18 cellular contexts compared by ENCODE assay signal in the genomic region with DNA sequence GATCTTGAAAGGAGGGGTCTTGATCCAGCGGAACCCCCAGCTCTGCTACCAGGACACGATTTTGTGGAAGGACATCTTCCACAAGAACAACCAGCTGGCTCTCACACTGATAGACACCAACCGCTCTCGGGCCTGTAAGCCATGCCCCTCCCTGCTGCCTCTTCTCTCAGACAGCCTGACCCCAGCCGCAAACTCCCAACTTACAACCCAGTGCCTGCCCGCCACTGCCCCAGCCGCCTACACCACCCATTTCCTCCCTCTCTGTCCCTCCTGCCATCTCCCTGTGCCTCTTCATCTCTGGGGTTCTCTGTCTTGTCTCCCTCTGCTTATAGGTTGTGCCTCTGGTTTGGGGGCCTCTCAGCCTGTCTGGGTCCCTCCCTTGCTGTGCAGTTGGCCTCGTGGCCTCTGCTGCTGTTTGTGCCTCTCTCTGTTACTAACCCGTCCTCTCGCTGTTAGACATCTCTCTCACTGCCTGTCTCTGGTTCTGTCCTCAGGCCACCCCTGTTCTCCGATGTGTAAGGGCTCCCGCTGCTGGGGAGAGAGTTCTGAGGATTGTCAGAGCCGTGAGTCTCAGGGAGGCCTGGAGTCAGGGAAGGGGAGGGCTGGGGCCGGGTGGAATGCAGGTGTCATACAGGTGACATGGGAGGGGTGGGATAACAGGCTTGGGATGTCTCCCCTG. TPM values are rescaled to one million over a fixed set of nuclear protein-coding genes. Genes with fewer than 3 reads are reported as not detected.
A peak's percentile ranks its signal among the peaks of the same experiment; 100 is the strongest.
DNase-seq lines count a peak whose midpoint lies in the region; ATAC-seq and TF ChIP-seq lines count a peak whose summit lies in the region.
"Had no signal": no experiment of that assay in that cellular context is flagged by ENCODE, and none has a peak within 500 bp of the region (broad histone marks: within the 10 kb centered on the region; RNA-seq: fewer than 3 reads in every experiment).

No MANE protein-coding gene starts in this region.

- WGBS in H9 (ENCODE audit: extremely low coverage, insufficient read length, low lambda C conversion rate), result no CpG with 5 or more reads among the region's 14 CpGs

- H2BK15ac ChIP-seq in H9 (ENCODE audit: low read depth, low read length), result no peak overlapping the region

- DNase-seq in H9 (no peak), hypothalamus (lab: John Stamatoyannopoulos, UW) (no peak), left ventricle myocardium inferior (no peak), NCI-H526 (lab: John Stamatoyannopoulos, UW) (no peak)
- DNase-seq in effector memory CD8-positive, alpha-beta T cell, result no peak
- no peak for DNase-seq in natural killer cell treated with Interleukin-12 subunit alpha and Interleukin-12 subunit beta and Interleukin-15 and Interleukin-18, amount 100 ng/mL, for 72 hours (ENCODE audit: low spot score)
- no peak for DNase-seq in CD8-positive, alpha-beta T cell
- DNase-seq: CD4-positive, CD25-positive, alpha-beta regulatory T cell; DND-41; GDM1; GOT3; Kasumi-1; NCI-H2029; NCI-H510A; Peyer's patch; SHP77 had no signal

- H3K9me3 ChIP-seq in BLaER1, result no peaks in the 10 kb centered on the region
- no peaks in the 10 kb centered on the region for H3K9me3 ChIP-seq in H9 (ENCODE audit: control insufficient read depth, low read depth, low read length)
- no peaks in the 10 kb centered on the region for H3K9me3 ChIP-seq in CD8-positive, alpha-beta T cell (ENCODE audit: low read length)
- H3K9me3 ChIP-seq in left ventricle myocardium inferior (replicated peaks), result no peaks in the 10 kb centered on the region
- H3K9me3 ChIP-seq: Peyer's patch had no signal

- CTCF ChIA-PET in CD8-positive, alpha-beta T cell (lab: Charles Lee), result interaction anchor here (1.4 to 1.8 kb wide), 2 partner anchors 9 to 37 kb away, joined by 3 to 4 read pairs; no protein-coding TSS in a partner anchor

- no peak overlapping the region for H2BK20ac ChIP-seq in H9 (ENCODE audit: low read depth, low read length, poor library complexity, severe bottlenecking)

- H3K9ac ChIP-seq in BLaER1 (peak overlapping the region; percentile 62), H9 (ENCODE audit: extremely low read depth, insufficient read length, low read length) (no peak overlapping the region)

- POLR2A ChIA-PET in CD8-positive, alpha-beta T cell (lab: Charles Lee), result interaction anchor here (1.0 kb wide), 1 partner anchor 20 kb away, joined by 4 read pairs; no protein-coding TSS in a partner anchor

- H2AK5ac ChIP-seq in H9 (ENCODE audit: insufficient read length, low read length), result no peak overlapping the region

- H4K91ac ChIP-seq in H9 (ENCODE audit: insufficient read length, low read depth, low read length), result no peak overlapping the region

- H2AFZ ChIP-seq in H9 (ENCODE audit: low read length), result no peak overlapping the region

- no peak overlapping the region for H3T11ph ChIP-seq in H9 (ENCODE audit: low read length)

- no peak overlapping the region for H2BK5ac ChIP-seq in H9 (ENCODE audit: insufficient read length, low read length)

- H3K27ac Mint-ChIP-seq in H9, result peak overlapping the region; percentile 11 to 79 (median 56); a peak in 5 of 7 replicates
- H3K27ac Mint-ChIP-seq in effector memory CD8-positive, alpha-beta T cell, result peak overlapping the region; percentile 62 to 88
- peak overlapping the region; percentile 78 to 92 for H3K27ac Mint-ChIP-seq in natural killer cell treated with Interleukin-12 subunit alpha and Interleukin-12 subunit beta and Interleukin-15 and Interleukin-18, amount 100 ng/mL, for 72 hours
- no peak overlapping the region for H3K27ac Mint-ChIP-seq in CD8-positive, alpha-beta T cell
- H3K27ac Mint-ChIP-seq: CD4-positive, CD25-positive, alpha-beta regulatory T cell had no signal

- peaks cover 87% of the 10 kb centered on the region for H3K4me1 ChIP-seq in BLaER1
- H3K4me1 ChIP-seq in H9 (ENCODE audit: insufficient read depth, low read length), result peaks cover 3% of the 10 kb centered on the region; the same call in 1 of the 2 replicates
- H3K4me1 ChIP-seq in CD8-positive, alpha-beta T cell (ENCODE audit: insufficient read depth, low read length), result peaks cover 33% of the 10 kb centered on the region
- H3K4me1 ChIP-seq in left ventricle myocardium inferior, result peaks cover 29% of the 10 kb centered on the region

- H3K18ac ChIP-seq in H9 (ENCODE audit: insufficient read length, low read depth, low read length), result no peak overlapping the region

- H2BK12ac ChIP-seq in H9 (ENCODE audit: insufficient read length, low read depth, low read length), result no peak overlapping the region

- H3K4me3 ChIP-seq in BLaER1 (peak overlapping the region; percentile 32; the same call in 1 of the 2 replicates), left ventricle myocardium inferior (no peak overlapping the region)
- no peak overlapping the region for H3K4me3 ChIP-seq in CD8-positive, alpha-beta T cell (ENCODE audit: low read depth, low read length)
- H3K4me3 ChIP-seq: Peyer's patch had no signal

- no peak overlapping the region for H4K8ac ChIP-seq in H9 (replicated peaks; ENCODE audit: insufficient read length, low read depth, low read length)

- no peaks in the 10 kb centered on the region for H3K23me2 ChIP-seq in H9 (ENCODE audit: insufficient read length, low read depth, low read length, poor library complexity, severe bottlenecking)

- H3K9me3 Mint-ChIP-seq in H9, result no peaks in the 10 kb centered on the region
- no peaks in the 10 kb centered on the region for H3K9me3 Mint-ChIP-seq in effector memory CD8-positive, alpha-beta T cell
- H3K9me3 Mint-ChIP-seq in natural killer cell treated with Interleukin-12 subunit alpha and Interleukin-12 subunit beta and Interleukin-15 and Interleukin-18, amount 100 ng/mL, for 72 hours, result no peaks in the 10 kb centered on the region
- no peaks in the 10 kb centered on the region for H3K9me3 Mint-ChIP-seq in CD8-positive, alpha-beta T cell
- H3K9me3 Mint-ChIP-seq: CD4-positive, CD25-positive, alpha-beta regulatory T cell had no signal

- peaks cover 16% of the 10 kb centered on the region in 2 experiments for H3K4me1 Mint-ChIP-seq in H9
- peaks cover 20% of the 10 kb centered on the region in 2 donors for H3K4me1 Mint-ChIP-seq in effector memory CD8-positive, alpha-beta T cell (ENCODE audit: low read depth in 2 of 2)
- peaks cover 31 to 34% of the 10 kb centered on the region in 2 donors for H3K4me1 Mint-ChIP-seq in natural killer cell treated with Interleukin-12 subunit alpha and Interleukin-12 subunit beta and Interleukin-15 and Interleukin-18, amount 100 ng/mL, for 72 hours (ENCODE audit: low read depth in 2 of 2)
- peaks cover 12% of the 10 kb centered on the region for H3K4me1 Mint-ChIP-seq in CD8-positive, alpha-beta T cell (ENCODE audit: low read depth)

- intact Hi-C loops in CD8-positive, alpha-beta T cell (cut with DNase I, micrococcal nuclease), result no loop called here
- intact Hi-C loops in left ventricle myocardium inferior (cut with micrococcal nuclease), result no loop called here

- H3K4me2 ChIP-seq in BLaER1 (peak overlapping the region; percentile 92), H9 (ENCODE audit: insufficient read depth, insufficient read length, low read length) (no peak overlapping the region)

- no peaks in the 10 kb centered on the region for H4K20me1 ChIP-seq in BLaER1
- no peaks in the 10 kb centered on the region for H4K20me1 ChIP-seq in H9 (ENCODE audit: control insufficient read depth, insufficient read depth, insufficient read length)

- H3K79me1 ChIP-seq in H9 (ENCODE audit: insufficient read depth, low read depth, low read length, poor library complexity, severe bottlenecking), result no peaks in the 10 kb centered on the region

- H3K23ac ChIP-seq in H9 (ENCODE audit: insufficient read length, low read depth, low read length), result no peak overlapping the region

- H4K5ac ChIP-seq in H9 (ENCODE audit: insufficient read length, low read depth, low read length), result no peak overlapping the region

- no peak overlapping the region for H3K4ac ChIP-seq in H9 (ENCODE audit: low read depth, low read length)

- peaks cover 18% of the 10 kb centered on the region; the same call in 1 of the 2 replicates for H3K79me2 ChIP-seq in H9 (ENCODE audit: insufficient read depth, low read length)

- H3K27me3 Mint-ChIP-seq in H9 (ENCODE audit: low read depth), result no peaks in the 10 kb centered on the region; the same call in 1 of the 2 replicates
- no peaks in the 10 kb centered on the region for H3K27me3 Mint-ChIP-seq in effector memory CD8-positive, alpha-beta T cell
- no peaks in the 10 kb centered on the region for H3K27me3 Mint-ChIP-seq in natural killer cell treated with Interleukin-12 subunit alpha and Interleukin-12 subunit beta and Interleukin-15 and Interleukin-18, amount 100 ng/mL, for 72 hours
- no peaks in the 10 kb centered on the region for H3K27me3 Mint-ChIP-seq in CD8-positive, alpha-beta T cell (ENCODE audit: low read depth)

- H3K27ac ChIP-seq in BLaER1, result peak overlapping the region; percentile 77
- H3K27ac ChIP-seq in H9 (ENCODE audit: insufficient read length, low read depth, low read length), result no peak overlapping the region
- no peak overlapping the region for H3K27ac ChIP-seq in CD8-positive, alpha-beta T cell (ENCODE audit: low read depth, low read length)
- H3K27ac ChIP-seq in left ventricle myocardium inferior (replicated peaks), result no peak overlapping the region
- H3K27ac ChIP-seq: Peyer's patch had no signal

- no peak overlapping the region for H2BK120ac ChIP-seq in H9 (ENCODE audit: low read depth, low read length, poor library complexity, severe bottlenecking)

- ATAC-seq in effector memory CD8-positive, alpha-beta T cell (replicated peaks), result peak; percentile 66
- peak; percentile 69 to 74 for ATAC-seq in natural killer cell treated with Interleukin-12 subunit alpha and Interleukin-12 subunit beta and Interleukin-15 and Interleukin-18, amount 100 ng/mL, for 72 hours
- no peak for ATAC-seq in CD8-positive, alpha-beta T cell

- TF ChIP-seq CTCF in H9 (conservative IDR thresholded peaks at IDR 0.05) (no peak), left ventricle myocardium inferior (IDR thresholded peaks at IDR 0.05; ENCODE audit: borderline replicate concordance) (no peak)
- TF ChIP-seq CTCF in CD8-positive, alpha-beta T cell (IDR thresholded peaks at IDR 0.05), result no peak

- H3K36me3 ChIP-seq in BLaER1 (no peaks in the 10 kb centered on the region), left ventricle myocardium inferior (peaks cover 76% of the 10 kb centered on the region)
- H3K36me3 ChIP-seq in CD8-positive, alpha-beta T cell (ENCODE audit: insufficient read depth, low read length), result no peaks in the 10 kb centered on the region

- H3K56ac ChIP-seq in H9 (ENCODE audit: insufficient read length, low read depth, low read length), result no peak overlapping the region

- H3K14ac ChIP-seq in H9 (ENCODE audit: insufficient read depth, low read length), result no peak overlapping the region

- peaks cover 64 to 77% (median 68%) of the 10 kb centered on the region in 3 experiments; a peak in 6 of 7 replicates for H3K36me3 Mint-ChIP-seq in H9 (ENCODE audit: insufficient read depth in 1 of 3, low read depth in 3 of 3)
- H3K36me3 Mint-ChIP-seq in effector memory CD8-positive, alpha-beta T cell (ENCODE audit: insufficient read depth), result no peaks in the 10 kb centered on the region
- no peaks in the 10 kb centered on the region for H3K36me3 Mint-ChIP-seq in natural killer cell treated with Interleukin-12 subunit alpha and Interleukin-12 subunit beta and Interleukin-15 and Interleukin-18, amount 100 ng/mL, for 72 hours
- H3K36me3 Mint-ChIP-seq in CD8-positive, alpha-beta T cell, result no peaks in the 10 kb centered on the region
- H3K36me3 Mint-ChIP-seq: CD4-positive, CD25-positive, alpha-beta regulatory T cell had no signal

- H3K27me3 ChIP-seq in BLaER1 (no peaks in the 10 kb centered on the region), H9 (ENCODE audit: insufficient read depth, low read length) (no peaks in the 10 kb centered on the region), left ventricle myocardium inferior (ENCODE audit: low read depth) (no peaks in the 10 kb centered on the region)
- no peaks in the 10 kb centered on the region for H3K27me3 ChIP-seq in CD8-positive, alpha-beta T cell (ENCODE audit: insufficient read depth, low read length)
- H3K27me3 ChIP-seq: Peyer's patch had no signal

- peak overlapping the region in 1 of 2 experiments; percentile 22; a peak in 1 of 5 replicates for H3K4me3 Mint-ChIP-seq in H9
- peak overlapping the region; percentile 56 to 61 for H3K4me3 Mint-ChIP-seq in effector memory CD8-positive, alpha-beta T cell
- peak overlapping the region; percentile 75 for H3K4me3 Mint-ChIP-seq in natural killer cell treated with Interleukin-12 subunit alpha and Interleukin-12 subunit beta and Interleukin-15 and Interleukin-18, amount 100 ng/mL, for 72 hours
- H3K4me3 Mint-ChIP-seq in CD8-positive, alpha-beta T cell, result no peak overlapping the region
- H3K4me3 Mint-ChIP-seq: CD4-positive, CD25-positive, alpha-beta regulatory T cell had no signal

RNA-seq across cellular contexts. Expression of a gene that starts 9.6 kb away (rescaled TPM):
- total RNA-seq in H9 (2021) (216 and 217 TPM in 2 replicates), left ventricle myocardium inferior (61.0 TPM)
- total RNA-seq in natural killer cell treated with Interleukin-12 subunit alpha and Interleukin-12 subunit beta and Interleukin-15 and Interleukin-18, amount 100 ng/mL, for 72 hours, result 1 to 10 TPM; 3.8 to 9.5 TPM
- total RNA-seq in CD8-positive, alpha-beta T cell, result 1 to 10 TPM; 2.6 to 2.9 TPM

RNA-seq across cellular contexts. Expression of a gene that starts 20.9 kb away (rescaled TPM):
- 45.2 and 50.8 TPM in 2 replicates for total RNA-seq in H9 (2021)
- total RNA-seq in natural killer cell treated with Interleukin-12 subunit alpha and Interleukin-12 subunit beta and Interleukin-15 and Interleukin-18, amount 100 ng/mL, for 72 hours, result 10 to 100 TPM; 56.3 to 64.6 TPM
- 10 to 100 TPM; 29.5 to 30.1 TPM for total RNA-seq in CD8-positive, alpha-beta T cell
- total RNA-seq in left ventricle myocardium inferior, result 57.1 TPM

RNA-seq across cellular contexts. Expression of a gene that starts 21.6 kb away (rescaled TPM):
- total RNA-seq in H9 (2021) (29.0 and 30.2 TPM in 2 replicates), left ventricle myocardium inferior (10.7 TPM)
- 10 to 100 TPM in 1 of 2 donors, 1 to 10 TPM in 1; 8.8 to 13.7 TPM for total RNA-seq in natural killer cell treated with Interleukin-12 subunit alpha and Interleukin-12 subunit beta and Interleukin-15 and Interleukin-18, amount 100 ng/mL, for 72 hours
- total RNA-seq in CD8-positive, alpha-beta T cell, result 10 to 100 TPM; 20.9 to 22.6 TPM

RNA-seq across cellular contexts. Expression of a gene that starts 28.3 kb away (rescaled TPM):
- total RNA-seq in H9 (2021) (50.6 and 55.0 TPM in 2 replicates), left ventricle myocardium inferior (1.1 TPM)
- total RNA-seq in natural killer cell treated with Interleukin-12 subunit alpha and Interleukin-12 subunit beta and Interleukin-15 and Interleukin-18, amount 100 ng/mL, for 72 hours, result under 1 TPM in 1 of 2 donors, not detected in 1; 0.36 TPM
- total RNA-seq in CD8-positive, alpha-beta T cell, result not detected
- total RNA-seq: CD4-positive, CD25-positive, alpha-beta regulatory T cell had no signal

RNA-seq across cellular contexts. Expression of a gene that starts 41.2 kb away (rescaled TPM):
- total RNA-seq in H9 (2021) (2.1 and 2.3 TPM in 2 replicates), left ventricle myocardium inferior (7.6 TPM)
- not detected for total RNA-seq in natural killer cell treated with Interleukin-12 subunit alpha and Interleukin-12 subunit beta and Interleukin-15 and Interleukin-18, amount 100 ng/mL, for 72 hours
- total RNA-seq in CD8-positive, alpha-beta T cell, result under 1 TPM in 1 of 2 experiments, not detected in 1; 0.43 TPM
- total RNA-seq: A673 had no signal
